Comparison of ENCODE assay signal across 8 cellular contexts in the genomic region with DNA sequence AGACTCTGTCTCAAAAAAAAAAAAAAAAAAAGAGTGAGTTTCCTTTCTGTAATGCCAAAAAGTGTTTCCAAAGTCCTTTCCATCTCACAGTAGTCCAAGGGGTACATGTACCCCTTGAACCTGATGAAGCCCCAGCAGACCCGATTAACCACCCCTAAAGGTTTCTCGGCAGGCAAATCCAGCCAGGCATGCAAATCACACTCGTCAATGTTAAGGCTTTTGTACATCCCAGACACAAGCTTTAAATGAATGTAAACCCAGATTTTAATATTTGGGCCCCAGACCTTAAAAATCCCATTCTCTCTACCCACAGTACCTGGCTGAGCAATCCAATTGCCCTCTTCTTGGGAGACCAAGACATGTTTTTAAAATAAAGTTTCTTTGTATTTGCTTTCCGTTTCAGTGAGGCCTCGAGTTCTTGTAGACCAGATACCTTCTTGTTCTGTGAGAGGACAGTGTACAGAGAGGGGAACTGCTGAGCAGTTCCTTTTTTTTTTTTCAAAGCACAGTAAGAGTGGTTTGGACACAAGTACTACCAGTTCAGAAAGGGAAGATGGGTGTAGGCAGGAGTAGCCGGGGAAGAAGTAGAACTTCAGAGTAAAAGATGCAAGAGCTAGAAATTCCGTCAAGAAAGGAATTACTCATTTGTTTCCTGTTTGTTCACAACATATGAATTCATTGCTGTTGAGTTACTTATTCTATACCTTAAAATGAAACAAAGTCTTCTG. TPM values are rescaled to one million over a fixed set of nuclear protein-coding genes. Genes with fewer than 3 reads are reported as not detected.
A peak's percentile ranks its signal among the peaks of the same experiment; 100 is the strongest.
DNase-seq lines count a peak whose midpoint lies in the region; ATAC-seq and TF ChIP-seq lines count a peak whose summit lies in the region.

TSS of gene NLRC4 (minus strand) at position 465 of the 728 bp plus-strand sequence. CDS start 8,111 bp downstream, outside the sequence.

- H2AFZ ChIP-seq in SU-DHL-6 (ENCODE audit: low read depth, low read length, severe bottlenecking), result peak within 1 kb of the TSS; percentile 94

- no peaks in the 10 kb centered on the region for H3K27me3 ChIP-seq in SU-DHL-6 (ENCODE audit: low read length)

- no peak within 1 kb of the TSS for H3K4me3 Mint-ChIP-seq in activated CD8-positive, alpha-beta T cell treated with anti-CD3 and anti-CD28 coated beads for 36 hours
- no peak within 1 kb of the TSS for H3K4me3 Mint-ChIP-seq in activated CD8-positive, alpha-beta T cell treated with anti-CD3 and anti-CD28 coated beads, Interleukin-2, amount 10 ng/mL, durations not matched to agents 7 days and 5 days
- H3K4me3 Mint-ChIP-seq in osteocyte (ENCODE audit: unreplicated experiment), result no peak within 1 kb of the TSS

- H3K36me3 Mint-ChIP-seq in activated CD8-positive, alpha-beta T cell treated with anti-CD3 and anti-CD28 coated beads for 36 hours (ENCODE audit: low read depth), result no peaks in the 10 kb centered on the region
- H3K36me3 Mint-ChIP-seq in activated CD8-positive, alpha-beta T cell treated with anti-CD3 and anti-CD28 coated beads, Interleukin-2, amount 10 ng/mL, durations not matched to agents 7 days and 5 days (ENCODE audit: low read depth), result no peaks in the 10 kb centered on the region
- no peaks in the 10 kb centered on the region for H3K36me3 Mint-ChIP-seq in osteocyte (ENCODE audit: unreplicated experiment)

- H3K27ac ChIP-seq in SU-DHL-6 (ENCODE audit: low read depth, low read length), result peak within 1 kb of the TSS; percentile 72

- peaks cover 2% of the 10 kb centered on the region for H3K4me1 Mint-ChIP-seq in activated CD8-positive, alpha-beta T cell treated with anti-CD3 and anti-CD28 coated beads for 36 hours (ENCODE audit: low read depth)
- H3K4me1 Mint-ChIP-seq in activated CD8-positive, alpha-beta T cell treated with anti-CD3 and anti-CD28 coated beads, Interleukin-2, amount 10 ng/mL, durations not matched to agents 7 days and 5 days (ENCODE audit: low read depth), result peaks cover 1% of the 10 kb centered on the region
- H3K4me1 Mint-ChIP-seq in osteocyte (ENCODE audit: unreplicated experiment), result peaks cover 8% of the 10 kb centered on the region

- DNase-seq in activated CD8-positive, alpha-beta T cell treated with anti-CD3 and anti-CD28 coated beads for 36 hours, result no peak
- DNase-seq in activated CD8-positive, alpha-beta T cell treated with anti-CD3 and anti-CD28 coated beads, Interleukin-2, amount 10 ng/mL, durations not matched to agents 7 days and 5 days, result no peak
- peak; percentile 0 for DNase-seq in osteocyte (ENCODE audit: extremely low spot score, unreplicated experiment)
- no peak for DNase-seq in NCI-H2081 (lab: John Stamatoyannopoulos, UW)
- DNase-seq in NCI-H226, result no peak

- H3K79me2 ChIP-seq in SU-DHL-6 (ENCODE audit: insufficient read depth, low read length), result no peaks in the 10 kb centered on the region

- H3K9me2 ChIP-seq in SU-DHL-6 (replicated peaks; ENCODE audit: insufficient read depth, low read length), result no peaks in the 10 kb centered on the region

- H3K27me3 Mint-ChIP-seq in activated CD8-positive, alpha-beta T cell treated with anti-CD3 and anti-CD28 coated beads for 36 hours, result peaks cover 4% of the 10 kb centered on the region
- peaks cover 1% of the 10 kb centered on the region for H3K27me3 Mint-ChIP-seq in activated CD8-positive, alpha-beta T cell treated with anti-CD3 and anti-CD28 coated beads, Interleukin-2, amount 10 ng/mL, durations not matched to agents 7 days and 5 days (ENCODE audit: low read depth)
- H3K27me3 Mint-ChIP-seq in osteocyte (ENCODE audit: unreplicated experiment), result peaks cover 6% of the 10 kb centered on the region

- H3F3A ChIP-seq in SU-DHL-6 (ENCODE audit: insufficient read depth), result peaks cover 4% of the 10 kb centered on the region; the same call in 1 of the 2 replicates

- POLR2A ChIA-PET in activated CD8-positive, alpha-beta T cell treated with anti-CD3 and anti-CD28 coated beads for 36 hours (lab: Charles Lee), result no interaction called here
- POLR2A ChIA-PET in activated CD8-positive, alpha-beta T cell treated with anti-CD3 and anti-CD28 coated beads, Interleukin-2, amount 10 ng/mL, durations not matched to agents 7 days and 5 days (lab: Charles Lee), result interaction anchor here (0.7 kb wide), 1 partner anchor 54 kb away, joined by 3 read pairs; no protein-coding TSS in a partner anchor

- peak within 1 kb of the TSS; percentile 76 for H3K4me2 ChIP-seq in SU-DHL-6 (ENCODE audit: low read depth, low read length, poor library complexity, severe bottlenecking)

- no peaks in the 10 kb centered on the region for H3K9me3 ChIP-seq in SU-DHL-6 (ENCODE audit: insufficient read depth, low read length)

- peak within 1 kb of the TSS; percentile 57 for H3K27ac Mint-ChIP-seq in activated CD8-positive, alpha-beta T cell treated with anti-CD3 and anti-CD28 coated beads for 36 hours
- no peak within 1 kb of the TSS for H3K27ac Mint-ChIP-seq in activated CD8-positive, alpha-beta T cell treated with anti-CD3 and anti-CD28 coated beads, Interleukin-2, amount 10 ng/mL, durations not matched to agents 7 days and 5 days
- no peak within 1 kb of the TSS for H3K27ac Mint-ChIP-seq in osteocyte (ENCODE audit: unreplicated experiment)

- peak within 1 kb of the TSS; percentile 45 for H3K4me3 ChIP-seq in SU-DHL-6 (ENCODE audit: insufficient read depth, low read length, poor library complexity, severe bottlenecking)

- CTCF ChIA-PET in activated CD8-positive, alpha-beta T cell treated with anti-CD3 and anti-CD28 coated beads for 36 hours (lab: Charles Lee), result no interaction called here
- CTCF ChIA-PET in activated CD8-positive, alpha-beta T cell treated with anti-CD3 and anti-CD28 coated beads, Interleukin-2, amount 10 ng/mL, durations not matched to agents 7 days and 5 days (lab: Charles Lee), result no interaction called here

- H4K20me1 ChIP-seq in SU-DHL-6 (ENCODE audit: low read depth, low read length), result no peaks in the 10 kb centered on the region

- peak; percentile 24 for ATAC-seq in activated CD8-positive, alpha-beta T cell treated with anti-CD3 and anti-CD28 coated beads for 36 hours
- ATAC-seq in activated CD8-positive, alpha-beta T cell treated with anti-CD3 and anti-CD28 coated beads, Interleukin-2, amount 10 ng/mL, durations not matched to agents 7 days and 5 days, result no peak
- ATAC-seq in HG03060 (IDR thresholded peaks at IDR 0.05; ENCODE audit: low read depth, unreplicated experiment) (peak; percentile 87), HG02970 (IDR thresholded peaks at IDR 0.05; ENCODE audit: low FRiP score, unreplicated experiment) (no peak)

- no peaks in the 10 kb centered on the region for H3K36me3 ChIP-seq in SU-DHL-6 (ENCODE audit: low read length)

- TF ChIP-seq CTCF in activated CD8-positive, alpha-beta T cell treated with anti-CD3 and anti-CD28 coated beads for 36 hours (IDR thresholded peaks at IDR 0.05), result no peak
- no peak for TF ChIP-seq CTCF in SU-DHL-6 (IDR thresholded peaks at IDR 0.05; ENCODE audit: insufficient read depth, low read length, poor library complexity, severe bottlenecking)
- no peak for TF ChIP-seq CTCF in osteocyte (IDR thresholded peaks at IDR 0.05)

- intact Hi-C loops in activated CD8-positive, alpha-beta T cell treated with anti-CD3 and anti-CD28 coated beads for 36 hours (cut with micrococcal nuclease), result no loop called here

- H3K9ac ChIP-seq in SU-DHL-6 (ENCODE audit: low read length), result peak within 1 kb of the TSS; percentile 49

- H3K9me3 Mint-ChIP-seq in activated CD8-positive, alpha-beta T cell treated with anti-CD3 and anti-CD28 coated beads for 36 hours, result no peaks in the 10 kb centered on the region
- H3K9me3 Mint-ChIP-seq in activated CD8-positive, alpha-beta T cell treated with anti-CD3 and anti-CD28 coated beads, Interleukin-2, amount 10 ng/mL, durations not matched to agents 7 days and 5 days (ENCODE audit: insufficient read depth), result no peaks in the 10 kb centered on the region
- H3K9me3 Mint-ChIP-seq in osteocyte (ENCODE audit: unreplicated experiment), result no peaks in the 10 kb centered on the region

RNA-seq across cellular contexts. Expression of gene NLRC4, which starts in this region (rescaled TPM):
- total RNA-seq in activated CD8-positive, alpha-beta T cell treated with anti-CD3 and anti-CD28 coated beads for 36 hours, result not detected
- not detected for total RNA-seq in activated CD8-positive, alpha-beta T cell treated with anti-CD3 and anti-CD28 coated beads, Interleukin-2, amount 10 ng/mL, durations not matched to agents 7 days and 5 days
- total RNA-seq in osteocyte, result not detected in 2 replicates

Comparison
In these comparisons a context has a peak if more than half of its experiments do, and no peak if none do; other contexts are left out.
1. Peak in ATAC-seq in activated CD8-positive, alpha-beta T cell treated with anti-CD3 and anti-CD28 coated beads for 36 hours; RNA of the gene not detected or under 1 TPM.
2. Peak in DNase-seq in osteocyte; RNA of the gene not detected or under 1 TPM.